6 cellular contexts compared by ENCODE assay signal in the genomic region with DNA sequence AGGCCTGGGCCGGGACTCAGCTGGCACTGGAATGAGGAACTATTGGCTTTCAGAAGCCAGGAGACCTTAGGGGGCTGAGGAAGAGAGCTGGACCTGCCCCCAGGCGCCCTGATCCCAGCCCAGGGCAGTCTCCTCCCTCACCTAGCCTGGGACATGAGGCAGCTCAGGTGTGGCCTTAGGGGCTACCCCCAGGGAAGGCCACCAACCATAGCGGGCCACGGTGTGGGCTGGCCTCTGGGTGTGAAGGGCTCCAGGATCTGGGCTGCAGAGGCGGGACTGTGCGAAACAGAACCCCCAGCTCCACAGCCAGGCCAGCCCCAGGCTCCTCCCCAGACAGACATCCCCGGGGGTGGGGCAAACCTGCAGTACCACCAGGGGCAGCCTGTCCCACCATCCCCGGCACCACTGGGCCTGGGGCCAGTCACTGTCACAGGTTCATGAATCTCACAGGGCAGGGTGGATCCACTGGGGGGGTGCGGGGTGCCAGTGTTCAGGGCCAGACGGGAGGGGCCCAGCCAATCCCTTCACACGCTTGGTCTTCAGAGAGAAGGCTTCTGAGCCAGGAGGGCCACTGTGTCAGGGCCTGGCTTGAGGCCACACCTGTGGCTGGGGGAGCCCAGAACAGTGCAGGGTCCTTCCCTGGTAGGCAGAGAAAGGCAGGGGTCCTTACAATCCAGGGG. TPM values are rescaled to one million over a fixed set of nuclear protein-coding genes. Genes with fewer than 3 reads are reported as not detected.
DNase-seq lines count a peak whose midpoint lies in the region; ATAC-seq, FAIRE-seq and TF ChIP-seq lines count a peak whose summit lies in the region.

No MANE protein-coding gene starts in this region.

- H3K4me3 Mint-ChIP-seq in brain (peak overlapping the region; percentile 75 to 91 (median 86)), natural killer cell (no peak overlapping the region)

- H3K27ac Mint-ChIP-seq in brain (peak overlapping the region; percentile 78 to 99 (median 96)), natural killer cell (peak overlapping the region in 1 of 2 donors; percentile 67)

- H3K9me3 Mint-ChIP-seq in brain (no peaks in the 10 kb centered on the region), natural killer cell (no peaks in the 10 kb centered on the region)

- H3K27me3 Mint-ChIP-seq in brain (peaks cover 8% of the 10 kb centered on the region), natural killer cell (ENCODE audit: low read depth in 2 of 2) (peaks cover 6 to 23% of the 10 kb centered on the region in 2 donors)

- DNase-seq in GM19239 (ENCODE audit: insufficient read length, low spot score) (no peak), natural killer cell (no peak), DMS53 (lab: John Stamatoyannopoulos, UW) (no peak), NCI-H1436 treated with DMSO at 0.1 percent for 48 hours (lab: John Stamatoyannopoulos, UW) (no peak), RPMI8226 (no peak)

- ATAC-seq in natural killer cell = peak in 2 of 3 donors; percentile 24

- peak; percentile 79 for FAIRE-seq in GM19239 (lab: Jason Lieb, UNC)

- no peak for TF ChIP-seq CTCF in brain (conservative IDR thresholded peaks at IDR 0.05)
- no peak for TF ChIP-seq CTCF in natural killer cell (IDR thresholded peaks at IDR 0.05)

- H3K36me3 Mint-ChIP-seq in brain = no peaks in the 10 kb centered on the region
- no peaks in the 10 kb centered on the region for H3K36me3 Mint-ChIP-seq in natural killer cell

- intact Hi-C loops in natural killer cell (cut with micrococcal nuclease) = no loop called here

- peaks cover 65% of the 10 kb centered on the region for H3K4me1 Mint-ChIP-seq in brain
- H3K4me1 Mint-ChIP-seq in natural killer cell = peaks cover 0 to 9% of the 10 kb centered on the region in 2 donors

RNA-seq across cellular contexts. Expression of a gene that starts 3.5 kb away (rescaled TPM):
- polyA plus RNA-seq in brain (ENCODE audit: insufficient read depth, low read depth, low replicate concordance) = 80.1 TPM
- 10 to 100 TPM in 2 of 3 donors, 1 to 10 TPM in 1; 6.0 to 34.7 (median 18.9) TPM for total RNA-seq in natural killer cell

RNA-seq across cellular contexts. Expression of a gene that starts 22.8 kb away (rescaled TPM):
- polyA plus RNA-seq in brain (ENCODE audit: insufficient read depth, low read depth, low replicate concordance) = 19.3 TPM
- 1 to 10 TPM; 3.1 to 5.0 (median 4.5) TPM for total RNA-seq in natural killer cell

RNA-seq across cellular contexts. Expression of a gene that starts 33.8 kb away (rescaled TPM):
- polyA plus RNA-seq in brain (ENCODE audit: insufficient read depth, low read depth, low replicate concordance) = 19.1 TPM
- total RNA-seq in natural killer cell = 1 to 10 TPM; 2.2 to 3.1 (median 2.2) TPM

RNA-seq across cellular contexts. Expression of a gene that starts 39.1 kb away (rescaled TPM):
- 32.0 TPM for polyA plus RNA-seq in brain (ENCODE audit: insufficient read depth, low read depth, low replicate concordance)
- 100 to 1,000 TPM in 1 of 3 donors, 10 to 100 TPM in 2; 76.0 to 103 (median 78.1) TPM for total RNA-seq in natural killer cell

RNA-seq across cellular contexts. Expression of a gene that starts 42.5 kb away (rescaled TPM):
- 26.7 TPM for polyA plus RNA-seq in brain (ENCODE audit: insufficient read depth, low read depth, low replicate concordance)
- total RNA-seq in natural killer cell = 1 to 10 TPM; 2.2 to 2.5 (median 2.4) TPM
